In the genomic region with DNA sequence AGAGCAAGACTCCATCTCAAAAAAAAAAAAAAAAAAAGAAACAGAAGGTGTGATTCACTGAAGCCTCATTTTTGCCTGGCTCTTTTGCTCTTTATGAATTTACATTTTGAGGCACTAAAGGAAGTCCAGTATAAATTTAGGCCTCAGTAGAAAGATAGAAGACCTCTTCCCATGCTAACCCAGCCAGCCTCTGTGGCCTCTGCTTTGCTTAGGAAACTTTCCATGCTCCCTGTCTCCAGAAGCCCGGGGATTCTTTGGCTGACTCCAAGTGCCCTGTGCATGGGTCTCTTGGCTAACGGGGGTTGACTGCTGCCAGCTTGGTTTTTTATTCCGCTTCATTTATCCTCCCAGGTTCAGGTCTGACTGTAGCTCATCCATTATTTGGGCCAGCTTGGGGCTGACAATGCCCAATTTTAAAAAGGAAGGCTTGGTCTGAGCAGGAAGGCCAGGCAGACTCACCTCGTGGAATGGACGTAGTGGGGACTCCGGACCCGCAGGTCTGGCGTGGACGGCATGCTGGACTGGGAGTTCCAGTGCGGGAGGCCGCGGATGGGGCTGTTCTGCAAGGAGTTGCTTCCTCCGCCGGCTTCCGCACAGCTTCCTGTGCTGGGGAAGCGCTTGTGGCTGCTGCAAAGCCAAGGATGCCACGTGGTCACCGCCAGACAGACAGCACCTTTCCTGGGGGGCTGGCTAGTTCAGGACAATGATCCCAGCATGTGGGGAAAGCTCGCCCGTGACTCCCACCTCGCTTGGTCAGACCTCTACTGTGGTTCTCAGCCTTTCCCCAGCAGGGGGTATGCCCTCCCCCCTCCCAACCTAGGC, we compare ENCODE assay signal across 9 cellular contexts.
DNase-seq lines count a peak whose midpoint lies in the region; ATAC-seq and TF ChIP-seq lines count a peak whose summit lies in the region.
"Had no signal": no experiment of that assay in that cellular context is flagged by ENCODE, and none has a peak within 500 bp of the region (broad histone marks: within the 10 kb centered on the region; RNA-seq: fewer than 3 reads in every experiment).

No MANE protein-coding gene starts in this region.

- no peak overlapping the region for H3K4me3 ChIP-seq in fibroblast of lung (replicated peaks in 1 of 4; ENCODE audit: control extremely low read depth in 1 of 4, insufficient read depth in 1 of 4, low read depth in 3 of 4, low read length in 4 of 4)
- H3K4me3 ChIP-seq: cardiac muscle cell had no signal

- H3K4me1 ChIP-seq in fibroblast of lung (ENCODE audit: control insufficient read depth, extremely low read depth, insufficient read depth, low read length), result peaks cover 21% of the 10 kb centered on the region

- no peaks in the 10 kb centered on the region for H3K27me3 ChIP-seq in fibroblast of lung (ENCODE audit: control insufficient read depth, insufficient read depth, low read length)
- H3K27me3 ChIP-seq: cardiac muscle cell had no signal

- H3K36me3 ChIP-seq in fibroblast of lung (ENCODE audit: control insufficient read depth, insufficient read depth, low read length), result peaks cover 30% of the 10 kb centered on the region

- peak overlapping the region; percentile 81 for H3K27ac ChIP-seq in fibroblast of lung (ENCODE audit: insufficient read depth, low read length)
- H3K27ac ChIP-seq: cardiac muscle cell had no signal

- peak overlapping the region; percentile 56 for H3K4me2 ChIP-seq in fibroblast of lung (ENCODE audit: extremely low read depth, insufficient read depth, low read length)

- H4K20me1 ChIP-seq in fibroblast of lung (ENCODE audit: control insufficient read depth, extremely low read depth, insufficient read depth, low read length), result no peaks in the 10 kb centered on the region

- ATAC-seq in GM21360 (IDR thresholded peaks at IDR 0.05; ENCODE audit: unreplicated experiment) (no peak), HG03159 (IDR thresholded peaks at IDR 0.05; ENCODE audit: unreplicated experiment) (no peak)

- TF ChIP-seq CTCF in fibroblast of lung (conservative IDR thresholded peaks at IDR 0.05 in 1 of 2, IDR thresholded peaks at IDR 0.05 in 1 of 2; ENCODE audit: low read depth in 1 of 2, low read length in 2 of 2), result no peak

- DNase-seq in ELF-1 (ENCODE audit: low read depth, low spot score), result peak; percentile 39
- DNase-seq in UCSD-AML1 (lab: John Stamatoyannopoulos, UW; ENCODE audit: unreplicated experiment), result peak; percentile 75
- DNase-seq in fibroblast of lung (ENCODE audit: low read depth in 2 of 2), result no peak
- peak; percentile 26 for DNase-seq in occipital lobe (lab: John Stamatoyannopoulos, UW)
- DNase-seq in hepatic stellate cell (ENCODE audit: low spot score), result no peak
- DNase-seq in mucosa of gallbladder (ENCODE audit: low spot score), result no peak

- H3K9ac ChIP-seq in fibroblast of lung (ENCODE audit: insufficient read depth, low read length), result peak overlapping the region; percentile 55

- H2AFZ ChIP-seq in fibroblast of lung (ENCODE audit: low read length), result no peak overlapping the region

- H3K9me3 ChIP-seq in fibroblast of lung (ENCODE audit: control insufficient read depth, insufficient read depth, low read depth, low read length), result no peaks in the 10 kb centered on the region

- H3K79me2 ChIP-seq in fibroblast of lung (ENCODE audit: control insufficient read depth, insufficient read depth, low read length), result peaks cover 2% of the 10 kb centered on the region

Comparison
In these comparisons a context has a peak if more than half of its experiments do, and no peak if none do; other contexts are left out.
1. DNase-seq: peak in ELF-1 (single experiment), UCSD-AML1 (single experiment) and occipital lobe (single experiment); none in fibroblast of lung (0 of 2), hepatic stellate cell (single experiment) and mucosa of gallbladder (single experiment).